ENCODE assay signal across 11 cellular contexts in genomic region chr7:139875821-139876241, GRCh38. TPM values are rescaled to one million over a fixed set of nuclear protein-coding genes. Genes with fewer than 3 reads are reported as not detected.
DNase-seq lines count a peak whose midpoint lies in the region; ATAC-seq, FAIRE-seq and TF ChIP-seq lines count a peak whose summit lies in the region.
"Had no signal": no experiment of that assay in that cellular context is flagged by ENCODE, and none has a peak within 500 bp of the region (broad histone marks: within the 10 kb centered on the region; RNA-seq: fewer than 3 reads in every experiment).

No MANE protein-coding gene starts in this region.

- intact Hi-C loops in endothelial cell of umbilical vein (cut with micrococcal nuclease), result no loop called here
- intact Hi-C loops in spleen (cut with DNase I; ENCODE audit: low total_unique reads), result no loop called here
- intact Hi-C loops in CD4-positive, alpha-beta memory T cell (cut with micrococcal nuclease), result no loop called here

- no peak overlapping the region for H3K9ac ChIP-seq in endothelial cell of umbilical vein (replicated peaks; ENCODE audit: extremely low read depth, insufficient read depth, low read length)

- H3K36me3 Mint-ChIP-seq in CD4-positive, alpha-beta memory T cell, result peaks cover 3 to 27% of the 10 kb centered on the region in 2 donors

- DNase-seq in endothelial cell of umbilical vein (ENCODE audit: low read depth, low spot score), result peak; percentile 18
- peak; percentile 82 for DNase-seq in spleen
- DNase-seq in CD4-positive, alpha-beta memory T cell, result no peak
- no peak for DNase-seq in activated CD4-positive, CD25-positive, alpha-beta regulatory T cell (lab: John Stamatoyannopoulos, UW)
- DNase-seq in MG63, result no peak
- DNase-seq in NCI-H82 (lab: John Stamatoyannopoulos, UW), result no peak
- DNase-seq: activated T-cell treated with anti-CD3 and anti-CD28 coated beads, Interleukin-2, amount 50 U/mL, for 4 hours; NCI-H2029 treated with DMSO at 0.1 percent for 48 hours had no signal

- H3K36me3 ChIP-seq in endothelial cell of umbilical vein (ENCODE audit: control insufficient read depth in 2 of 2, extremely low read depth in 1 of 2, insufficient read depth in 2 of 2, low read length in 2 of 2), result no peaks in the 10 kb centered on the region
- H3K36me3 ChIP-seq in spleen, result peaks cover 0 to 79% (median 2%) of the 10 kb centered on the region in 6 donors
- H3K36me3 ChIP-seq in CD4-positive, alpha-beta memory T cell (ENCODE audit: insufficient read depth, low read length), result no peaks in the 10 kb centered on the region
- no peaks in the 10 kb centered on the region for H3K36me3 ChIP-seq in MG63

- no peak overlapping the region for H3K27ac Mint-ChIP-seq in CD4-positive, alpha-beta memory T cell
- H3K27ac Mint-ChIP-seq: T-helper 1 cell treated with Interleukin-12 subunit alpha and Interleukin-12 subunit beta and Interleukin-4 antibody, amounts not matched to agents 30 μg/mL and 1 μg/mL, for 36 hours had no signal

- POLR2A ChIA-PET in endothelial cell of umbilical vein (lab: Charles Lee), result interaction anchor here (0.5 kb wide), 1 partner anchor 25 kb away, joined by 6 read pairs; no protein-coding TSS in a partner anchor
- POLR2A ChIA-PET in CD4-positive, alpha-beta memory T cell (lab: Charles Lee; ENCODE audit: partially characterized antibody), result no interaction called here

- TF ChIP-seq CTCF in endothelial cell of umbilical vein (IDR thresholded peaks at IDR 0.05; ENCODE audit: extremely low read depth in 1 of 2, insufficient read depth in 1 of 2, low read depth in 1 of 2, low read length in 2 of 2) (no peak), spleen (IDR thresholded peaks at IDR 0.05 in 8 of 11, conservative IDR thresholded peaks at IDR 0.05 in 3 of 11) (no peak)

- H3K27ac ChIP-seq in endothelial cell of umbilical vein (ENCODE audit: insufficient read depth, low read depth, low read length) (no peak overlapping the region), spleen (peak overlapping the region in 5 of 8 donors; percentile 30 to 66 (median 61))
- no peak overlapping the region for H3K27ac ChIP-seq in CD4-positive, alpha-beta memory T cell (ENCODE audit: low read depth, low read length)

- no peaks in the 10 kb centered on the region for H3K9me3 ChIP-seq in endothelial cell of umbilical vein (replicated peaks; ENCODE audit: control insufficient read depth, insufficient read depth, low read length)
- H3K9me3 ChIP-seq in spleen, result no peaks in the 10 kb centered on the region
- H3K9me3 ChIP-seq in CD4-positive, alpha-beta memory T cell (ENCODE audit: control insufficient read depth in 1 of 2, low read length in 2 of 2), result no peaks in the 10 kb centered on the region
- H3K9me3 ChIP-seq in MG63, result no peaks in the 10 kb centered on the region

- no peaks in the 10 kb centered on the region for H3K79me2 ChIP-seq in endothelial cell of umbilical vein (ENCODE audit: control insufficient read depth, insufficient read depth, low read length)

- peaks cover 14% of the 10 kb centered on the region for H3K4me1 ChIP-seq in endothelial cell of umbilical vein (ENCODE audit: control insufficient read depth, extremely low read depth, insufficient read depth, low read length)
- H3K4me1 ChIP-seq in spleen, result peaks cover 5 to 48% (median 13%) of the 10 kb centered on the region in 6 donors
- H3K4me1 ChIP-seq in CD4-positive, alpha-beta memory T cell (ENCODE audit: insufficient read depth, low read length), result no peaks in the 10 kb centered on the region

- H2AFZ ChIP-seq in endothelial cell of umbilical vein (ENCODE audit: low read depth, low read length), result no peak overlapping the region

- dilution Hi-C loops in endothelial cell of umbilical vein (cut with MboI; ENCODE audit: extremely low pct_ligation_motif_present, low sequenced_read_pairs), result no loop called here

- FAIRE-seq in endothelial cell of umbilical vein (lab: Jason Lieb, UNC), result peak; percentile 26

- no TSS peak for BruUV-seq in endothelial cell of umbilical vein (replicated peaks; lab: Mats Ljungman, UMichigan)

- no peaks in the 10 kb centered on the region for H4K20me1 ChIP-seq in endothelial cell of umbilical vein (replicated peaks; ENCODE audit: control insufficient read depth, extremely low read depth, insufficient read depth, low read length)

- no peak overlapping the region for H3K4me2 ChIP-seq in endothelial cell of umbilical vein (ENCODE audit: insufficient read depth, low read length)

- H3K27me3 ChIP-seq in endothelial cell of umbilical vein (ENCODE audit: control insufficient read depth in 2 of 2, insufficient read depth in 2 of 2, low read length in 2 of 2) (no peaks in the 10 kb centered on the region), spleen (replicated peaks in 1 of 7) (no peaks in the 10 kb centered on the region), MG63 (no peaks in the 10 kb centered on the region)
- no peaks in the 10 kb centered on the region for H3K27me3 ChIP-seq in CD4-positive, alpha-beta memory T cell (ENCODE audit: insufficient read depth, low read length)

- H3K4me1 Mint-ChIP-seq in CD4-positive, alpha-beta memory T cell, result no peaks in the 10 kb centered on the region

- H3K9me1 ChIP-seq in endothelial cell of umbilical vein (replicated peaks; ENCODE audit: control insufficient read depth, extremely low read depth, insufficient read depth, low read length), result no peaks in the 10 kb centered on the region

- ATAC-seq in GM19463 (IDR thresholded peaks at IDR 0.05; ENCODE audit: unreplicated experiment) (peak; percentile 93), HG03342 (IDR thresholded peaks at IDR 0.05; ENCODE audit: unreplicated experiment) (peak; percentile 92)
- ATAC-seq: activated T-cell treated with anti-CD3 and anti-CD28 coated beads, Interleukin-2, amount 50 U/mL, for 4 hours had no signal

- H3K27me3 Mint-ChIP-seq in CD4-positive, alpha-beta memory T cell, result peaks cover 0 to 2% of the 10 kb centered on the region in 2 donors

- no peak overlapping the region for H3K4me3 Mint-ChIP-seq in CD4-positive, alpha-beta memory T cell
- H3K4me3 Mint-ChIP-seq: activated T-cell treated with anti-CD3 and anti-CD28 coated beads, Interleukin-2, amount 50 U/mL, for 4 hours; T-helper 1 cell treated with Interleukin-12 subunit alpha and Interleukin-12 subunit beta and Interleukin-4 antibody, amounts not matched to agents 30 μg/mL and 1 μg/mL, for 36 hours had no signal

- peaks cover 0 to 3% (median 0%) of the 10 kb centered on the region in 8 donors for H3K9me3 Mint-ChIP-seq in CD4-positive, alpha-beta memory T cell
- H3K9me3 Mint-ChIP-seq: activated T-cell treated with anti-CD3 and anti-CD28 coated beads, Interleukin-2, amount 50 U/mL, for 4 hours; T-helper 1 cell treated with Interleukin-12 subunit alpha and Interleukin-12 subunit beta and Interleukin-4 antibody, amounts not matched to agents 30 μg/mL and 1 μg/mL, for 36 hours had no signal

- WGBS in spleen, 5 donors, result 25 to 46% (median 39%) methylated on average over 6 to 7 of the region's 7 CpGs

- CTCF ChIA-PET in endothelial cell of umbilical vein (lab: Charles Lee), result no interaction called here
- CTCF ChIA-PET in CD4-positive, alpha-beta memory T cell (lab: Charles Lee; ENCODE audit: partially characterized antibody), result no interaction called here

- no peak for TF ChIP-seq POLR2A in endothelial cell of umbilical vein (IDR thresholded peaks at IDR 0.05; ENCODE audit: low read depth, low read length)
- TF ChIP-seq POLR2A in spleen (IDR thresholded peaks at IDR 0.05), result no peak

- H3K4me3 ChIP-seq in endothelial cell of umbilical vein (replicated peaks in 1 of 3; ENCODE audit: insufficient read depth in 1 of 3, low read depth in 1 of 3, low read length in 3 of 3), result no peak overlapping the region
- no peak overlapping the region for H3K4me3 ChIP-seq in spleen
- no peak overlapping the region for H3K4me3 ChIP-seq in CD4-positive, alpha-beta memory T cell (ENCODE audit: low read length in 2 of 2)
- H3K4me3 ChIP-seq in MG63, result no peak overlapping the region

TF ChIP-seq in endothelial cell of umbilical vein, 7 proteins besides CTCF, POLR2A, EP300 and RAD21:
- TF ChIP-seq EZH2 (IDR thresholded peaks at IDR 0.05; ENCODE audit: borderline replicate concordance, low read depth, low read length, severe bottlenecking) (no peak), GATA2 (IDR thresholded peaks at IDR 0.05; ENCODE audit: insufficient read depth, insufficient read length, low read depth, low read length) (no peak), FOS (IDR thresholded peaks at IDR 0.05; ENCODE audit: borderline replicate concordance, insufficient read depth, low read length) (no peak), JUN (IDR thresholded peaks at IDR 0.05; ENCODE audit: borderline replicate concordance, insufficient read depth, insufficient read length, low read depth) (no peak), MAX (IDR thresholded peaks at IDR 0.05; ENCODE audit: insufficient read depth, insufficient read length) (no peak), POLR2AphosphoS5 (IDR thresholded peaks at IDR 0.05; ENCODE audit: insufficient read depth, low read depth, low read length) (no peak), MYC (IDR thresholded peaks at IDR 0.05; ENCODE audit: low read depth, low read length) (no peak)

RNA-seq across cellular contexts. Expression of gene TBXAS1, which starts 46.8 kb away (rescaled TPM):
- total RNA-seq in endothelial cell of umbilical vein (2.3 and 4.3 TPM in 2 replicates), spleen (100 to 1,000 TPM in 6 of 7 donors, 10 to 100 TPM in 1; 87.0 to 287 (median 186) TPM)
- polyA plus RNA-seq in endothelial cell of umbilical vein (2.1 and 2.2 TPM in 2 replicates), spleen (10 to 100 TPM; 19.8 to 37.4 (median 28.6) TPM)
- polyA plus RNA-seq in endothelial cell of umbilical vein (2011; cell fraction: cytosol; rRNA removed), result 1.9 and 3.3 TPM in 2 replicates
- polyA plus RNA-seq in endothelial cell of umbilical vein (2011; cell fraction: nucleus; rRNA removed), result 5.2 and 8.0 TPM in 2 replicates
- polyA plus RNA-seq in endothelial cell of umbilical vein (2012), result 3.3 and 4.4 TPM in 2 replicates
- 1.5 and 6.0 TPM in 2 replicates for polyA minus RNA-seq in endothelial cell of umbilical vein
- not detected for polyA minus RNA-seq in endothelial cell of umbilical vein (2011; cell fraction: cytosol; rRNA and poly(A)+ RNA removed)
- 2.4 and 3.8 TPM in 2 replicates for polyA minus RNA-seq in endothelial cell of umbilical vein (2011; cell fraction: nucleus; rRNA and poly(A)+ RNA removed)
- 10 to 100 TPM; 16.6 to 18.0 TPM for total RNA-seq in CD4-positive, alpha-beta memory T cell
- 10 to 100 TPM; 19.8 to 20.1 TPM for polyA plus RNA-seq in CD4-positive, alpha-beta memory T cell
- 0.56 TPM in 1 of 2 replicates, not detected in the other for total RNA-seq in MG63 (2014; rRNA removed; shearing (Covaris generic); ENCODE audit: low replicate concordance)

Comparison
In these comparisons a context has a peak if more than half of its experiments do, and no peak if none do; other contexts are left out.
1. DNase-seq: peak in endothelial cell of umbilical vein (single experiment) and spleen (single experiment); none in CD4-positive, alpha-beta memory T cell (0 of 5), activated CD4-positive, CD25-positive, alpha-beta regulatory T cell (0 of 4), MG63 (single experiment) and NCI-H82 (single experiment).
2. H3K27ac ChIP-seq: peak in spleen (5 of 8); none in endothelial cell of umbilical vein (single experiment) and CD4-positive, alpha-beta memory T cell (single experiment).
3. RNA of gene TBXAS1, which starts 46.8 kb away (total RNA-seq): 87.0 to 287 TPM in spleen; 16.6 to 18.0 TPM in CD4-positive, alpha-beta memory T cell, 2.3 to 4.3 TPM in endothelial cell of umbilical vein and 0.56 TPM in MG63; every median in the first group is over 4 times any median in the second.